Comparison of ENCODE assay signal across 14 cellular contexts in the genomic region with DNA sequence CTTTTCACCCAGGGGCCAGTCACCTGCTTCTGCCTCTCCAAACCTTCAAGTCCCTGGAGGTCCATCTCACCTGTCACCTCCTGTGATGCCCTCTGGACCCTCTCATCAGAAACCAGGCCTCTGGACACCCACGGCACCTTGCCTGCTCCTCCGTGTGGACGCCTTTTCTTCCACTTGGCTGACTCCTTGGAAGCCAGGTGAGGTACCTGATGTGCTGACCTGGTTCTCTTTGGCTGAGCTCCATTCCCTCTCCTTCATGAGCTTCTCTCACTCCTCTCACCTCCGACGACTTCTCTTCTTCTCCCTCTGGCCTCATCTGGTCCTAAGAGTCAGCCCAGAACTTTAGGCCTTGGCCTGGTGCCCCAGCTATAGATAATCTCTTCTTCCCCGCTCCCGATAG.
"Had no signal": no experiment of that assay in that cellular context is flagged by ENCODE, and none has a peak within 500 bp of the region (broad histone marks: within the 10 kb centered on the region; RNA-seq: fewer than 3 reads in every experiment).

No MANE protein-coding gene starts in this region.

- H3K27me3 ChIP-seq: colonic mucosa had no signal

- H3K9me3 Mint-ChIP-seq: central memory CD8-positive, alpha-beta T cell; dendritic cell treated with granulocyte-macrophage colony-stimulating factor and Interleukin-4, amounts not matched to agents 40 ng/mL and 50 ng/mL, for 4 days; effector memory CD8-positive, alpha-beta T cell; immature natural killer cell; natural killer cell; stimulated activated memory B cell treated with anti-CD40 and anti-IgM and Interleukin-4, amounts not matched to agents 10 μg/mL and 1 μg/mL and 100 μg/mL, for 72 hours had no signal

- H3K4me3 Mint-ChIP-seq: central memory CD8-positive, alpha-beta T cell; dendritic cell treated with granulocyte-macrophage colony-stimulating factor and Interleukin-4, amounts not matched to agents 40 ng/mL and 50 ng/mL, for 4 days; effector memory CD8-positive, alpha-beta T cell; natural killer cell; stimulated activated memory B cell treated with anti-CD40 and anti-IgM and Interleukin-4, amounts not matched to agents 10 μg/mL and 1 μg/mL and 100 μg/mL, for 72 hours had no signal

- H3K27ac ChIP-seq: colonic mucosa, esophagus squamous epithelium, lower lobe of right lung, psoas muscle, skin epidermis, spleen, thoracic aorta, transverse colon had no signal

- H3K9me3 ChIP-seq: colonic mucosa, esophagus squamous epithelium, lower lobe of right lung, psoas muscle, spleen, thoracic aorta, transverse colon had no signal

- H3K36me3 ChIP-seq: colonic mucosa, esophagus squamous epithelium, lower lobe of right lung, thoracic aorta, transverse colon had no signal

- DNase-seq: esophagus squamous epithelium had no signal

- H3K4me1 ChIP-seq: colonic mucosa, lower lobe of right lung, psoas muscle had no signal

- ATAC-seq: stimulated activated memory B cell treated with anti-CD40 and anti-IgM and Interleukin-4, amounts not matched to agents 10 μg/mL and 1 μg/mL and 100 μg/mL, for 72 hours had no signal

- H3K27ac Mint-ChIP-seq: dendritic cell treated with granulocyte-macrophage colony-stimulating factor and Interleukin-4, amounts not matched to agents 40 ng/mL and 50 ng/mL, for 4 days; effector memory CD8-positive, alpha-beta T cell; natural killer cell; stimulated activated memory B cell treated with anti-CD40 and anti-IgM and Interleukin-4, amounts not matched to agents 10 μg/mL and 1 μg/mL and 100 μg/mL, for 72 hours had no signal

- H3K36me3 Mint-ChIP-seq: immature natural killer cell; natural killer cell; stimulated activated memory B cell treated with anti-CD40 and anti-IgM and Interleukin-4, amounts not matched to agents 10 μg/mL and 1 μg/mL and 100 μg/mL, for 72 hours had no signal

- H3K4me3 ChIP-seq: colonic mucosa, lower lobe of right lung, psoas muscle, skin epidermis, transverse colon had no signal
